Comparison of ENCODE assay signal across 10 cellular contexts in the genomic region with DNA sequence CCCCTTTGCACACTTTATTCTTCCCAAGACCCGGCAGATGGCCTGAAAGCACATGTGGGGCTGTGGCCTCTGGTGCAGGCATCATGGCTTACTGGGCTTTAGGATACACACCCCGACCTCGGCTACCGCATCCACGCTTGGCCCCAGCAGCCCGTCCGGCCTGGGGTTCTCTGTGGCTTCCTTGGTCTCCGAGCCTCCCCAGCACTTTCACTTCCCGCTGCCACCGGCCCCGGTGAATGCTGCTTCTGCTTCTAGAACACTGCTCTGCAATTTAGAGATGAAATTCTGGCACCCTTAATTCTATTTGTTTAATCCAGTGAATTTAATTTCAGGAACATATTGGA.
"Had no signal": no experiment of that assay in that cellular context is flagged by ENCODE, and none has a peak within 500 bp of the region (broad histone marks: within the 10 kb centered on the region; RNA-seq: fewer than 3 reads in every experiment).

No MANE protein-coding gene starts in this region.

- H3K4me1 ChIP-seq: colonic mucosa had no signal

- ATAC-seq: activated CD4-positive, CD25-positive, alpha-beta regulatory T cell treated with anti-CD3 and anti-CD28 coated beads, Interleukin-2, amount 50 U/mL, for 24 hours; esophagus mucosa; left lobe of liver; mucosa of descending colon; naive thymus-derived CD4-positive, alpha-beta T cell had no signal

- H3K27ac ChIP-seq: colonic mucosa, neutrophil had no signal

- H3K4me3 ChIP-seq: colonic mucosa, mucosa of descending colon had no signal

- H3K9me3 ChIP-seq: colonic mucosa, neutrophil had no signal

- H3K36me3 ChIP-seq: colonic mucosa, neutrophil had no signal

- DNase-seq: activated naive CD8-positive, alpha-beta T cell treated with anti-CD3 and anti-CD28 coated beads for 36 hours; central memory CD4-positive, alpha-beta T cell; colonic mucosa; naive thymus-derived CD4-positive, alpha-beta T cell; T-helper 2 cell had no signal

- H3K27me3 ChIP-seq: colonic mucosa had no signal
